14 cellular contexts compared by ENCODE assay signal in genomic region chr5:97528941-97529340, GRCh38.
A peak's percentile ranks its signal among the peaks of the same experiment; 100 is the strongest.
DNase-seq lines count a peak whose midpoint lies in the region; TF ChIP-seq lines count a peak whose summit lies in the region.
"Had no signal": no experiment of that assay in that cellular context is flagged by ENCODE, and none has a peak within 500 bp of the region (broad histone marks: within the 10 kb centered on the region; RNA-seq: fewer than 3 reads in every experiment).

No MANE protein-coding gene starts in this region.

- DNase-seq in MCF 10A (ENCODE audit: unreplicated experiment) (peak; percentile 36), breast epithelium (ENCODE audit: low spot score in 2 of 2) (no peak), NCI-H524 treated with DMSO at 0.1 percent for 48 hours (lab: John Stamatoyannopoulos, UW) (peak; percentile 86), fibroblast of gingiva (ENCODE audit: low read depth) (peak; percentile 78), MV-4-11 (lab: John Stamatoyannopoulos, UW) (no peak), germinal center (ENCODE audit: low spot score) (no peak)
- DNase-seq in stimulated activated CD4-positive, alpha-beta T cell treated with anti-CD3 and anti-CD28 coated beads, Interleukin-2, amount 100 ng/mL, for 24 hours = no peak
- DNase-seq: activated T-cell treated with anti-CD3 and anti-CD28 coated beads, Interleukin-2, amount 50 U/mL, for 24 hours; adrenal gland; DMS79; OCI-M1; upper lobe of left lung had no signal

- no peaks in the 10 kb centered on the region for H3K9me3 ChIP-seq in breast epithelium
- H3K9me3 ChIP-seq in skeletal muscle satellite cell (replicated peaks; ENCODE audit: low read length) = no peaks in the 10 kb centered on the region
- H3K9me3 ChIP-seq: A549, adrenal gland, upper lobe of left lung had no signal

- POLR2A ChIA-PET in MCF 10A (lab: Yijun Ruan, JAX) = interaction anchor here (1.0 kb wide), 1 partner anchor 273 kb away, joined by 6 read pairs; no protein-coding TSS in a partner anchor

- CTCF ChIA-PET in MCF 10A (lab: Yijun Ruan, JAX) = interaction anchor here (0.6 to 1.4 kb wide), 8 partner anchors 23 to 1303 kb away, joined by 3 to 5 read pairs (median 3); no protein-coding TSS in a partner anchor

- H3K36me3 ChIP-seq in breast epithelium (no peaks in the 10 kb centered on the region), skeletal muscle satellite cell (ENCODE audit: insufficient read depth, low read length) (no peaks in the 10 kb centered on the region)
- H3K36me3 ChIP-seq: adrenal gland, upper lobe of left lung had no signal

- H3K27ac Mint-ChIP-seq in MCF 10A (ENCODE audit: low read depth, unreplicated experiment) = no peak overlapping the region
- H3K27ac Mint-ChIP-seq: activated T-cell treated with anti-CD3 and anti-CD28 coated beads, Interleukin-2, amount 50 U/mL, for 24 hours had no signal

- H3K4me3 ChIP-seq in breast epithelium (no peak overlapping the region), skeletal muscle satellite cell (ENCODE audit: low read length) (peak overlapping the region; percentile 5)
- H3K4me3 ChIP-seq: A549, adrenal gland, upper lobe of left lung had no signal

- H3K4me1 ChIP-seq in breast epithelium (no peaks in the 10 kb centered on the region), skeletal muscle satellite cell (ENCODE audit: control insufficient read depth, insufficient read depth, low read length) (peaks cover 23% of the 10 kb centered on the region)
- H3K4me1 ChIP-seq: A549, adrenal gland had no signal

- peak overlapping the region; percentile 66 for H3K4me2 ChIP-seq in skeletal muscle satellite cell (ENCODE audit: low read length)
- H3K4me2 ChIP-seq: A549 had no signal

- no peaks in the 10 kb centered on the region for H3K9me3 Mint-ChIP-seq in MCF 10A (ENCODE audit: unreplicated experiment)

- TF ChIP-seq POLR2A in breast epithelium (IDR thresholded peaks at IDR 0.05) = no peak

- no peaks in the 10 kb centered on the region for H3K27me3 Mint-ChIP-seq in MCF 10A (ENCODE audit: insufficient read depth, unreplicated experiment)
- H3K27me3 Mint-ChIP-seq: activated T-cell treated with anti-CD3 and anti-CD28 coated beads, Interleukin-2, amount 50 U/mL, for 24 hours had no signal

- peaks cover 17% of the 10 kb centered on the region for H3K4me1 Mint-ChIP-seq in MCF 10A (ENCODE audit: insufficient read depth, unreplicated experiment)

- intact Hi-C loops in MCF 10A (cut with micrococcal nuclease) = loop anchor here (1.0 kb wide), 1 partner anchor 100 kb away; no protein-coding TSS in a partner anchor
- intact Hi-C loops in breast epithelium (cut with DNase I; ENCODE audit: low total_unique reads) = no loop called here

- no peak overlapping the region for H3K4me3 Mint-ChIP-seq in MCF 10A (ENCODE audit: unreplicated experiment)
- H3K4me3 Mint-ChIP-seq: activated T-cell treated with anti-CD3 and anti-CD28 coated beads, Interleukin-2, amount 50 U/mL, for 24 hours had no signal

- no peaks in the 10 kb centered on the region for H3K36me3 Mint-ChIP-seq in MCF 10A (ENCODE audit: insufficient read depth, unreplicated experiment)

- peak overlapping the region; percentile 56 for H3K9ac ChIP-seq in skeletal muscle satellite cell (ENCODE audit: low read depth, low read length)

- TF ChIP-seq CTCF in MCF 10A (IDR thresholded peaks at IDR 0.05; ENCODE audit: unreplicated experiment) = no peak
- TF ChIP-seq CTCF in breast epithelium (IDR thresholded peaks at IDR 0.05) = no peak

- no peaks in the 10 kb centered on the region for H3K27me3 ChIP-seq in breast epithelium
- H3K27me3 ChIP-seq in skeletal muscle satellite cell (ENCODE audit: control insufficient read depth, insufficient read depth, low read length) = no peaks in the 10 kb centered on the region
- H3K27me3 ChIP-seq: adrenal gland, upper lobe of left lung had no signal

- H3K27ac ChIP-seq in breast epithelium = no peak overlapping the region
- H3K27ac ChIP-seq: A549, adrenal gland, upper lobe of left lung had no signal

- no TSS peak for BruUV-seq in MCF 10A (replicated peaks; lab: Mats Ljungman, UMichigan)

Comparison
In these comparisons a context has a peak if more than half of its experiments do, and no peak if none do; other contexts are left out.
1. DNase-seq: peak in MCF 10A (single experiment), NCI-H524 treated with DMSO at 0.1 percent for 48 hours (single experiment) and fibroblast of gingiva (single experiment); none in breast epithelium (0 of 2), MV-4-11 (single experiment), germinal center (single experiment) and stimulated activated CD4-positive, alpha-beta T cell treated with anti-CD3 and anti-CD28 coated beads, Interleukin-2, amount 100 ng/mL, for 24 hours (0 of 2).